ENCODE assay signal across 13 cellular contexts in the genomic region with DNA sequence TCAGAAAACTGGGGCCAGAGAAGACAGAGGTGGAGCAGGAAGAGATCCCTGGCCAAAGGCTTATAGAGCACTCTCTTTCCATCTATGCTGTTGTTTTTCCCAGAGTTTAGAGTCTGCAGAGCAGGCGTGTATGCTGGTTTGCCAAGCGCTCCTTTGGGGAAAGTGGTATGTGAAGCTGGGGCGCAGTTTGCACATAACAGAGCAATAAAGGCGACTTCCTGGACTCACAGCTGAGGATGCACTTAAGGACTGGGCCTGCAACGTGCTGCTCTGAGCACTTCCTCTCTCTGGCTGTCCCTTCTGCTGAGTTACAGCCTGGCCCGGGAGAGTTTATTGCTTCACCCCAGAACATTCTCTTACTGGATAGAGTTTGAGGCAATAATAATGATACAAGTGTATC. TPM values are rescaled to one million over a fixed set of nuclear protein-coding genes. Genes with fewer than 3 reads are reported as not detected.
DNase-seq lines count a peak whose midpoint lies in the region; ATAC-seq and TF ChIP-seq lines count a peak whose summit lies in the region.
"Had no signal": no experiment of that assay in that cellular context is flagged by ENCODE, and none has a peak within 500 bp of the region (broad histone marks: within the 10 kb centered on the region; RNA-seq: fewer than 3 reads in every experiment).

No MANE protein-coding gene starts in this region.

- peak overlapping the region; percentile 46 for H3K9ac ChIP-seq in Loucy (ENCODE audit: low read depth, low read length, poor library complexity, severe bottlenecking)

- no peak for TF ChIP-seq CTCF in Loucy (conservative IDR thresholded peaks at IDR 0.05; ENCODE audit: low read length)
- TF ChIP-seq CTCF in tibial artery (IDR thresholded peaks at IDR 0.05) = no peak
- no peak for TF ChIP-seq CTCF in type B pancreatic cell (conservative IDR thresholded peaks at IDR 0.05)

- no peak overlapping the region for H3K4me3 Mint-ChIP-seq in activated naive CD8-positive, alpha-beta T cell treated with anti-CD3 and anti-CD28 coated beads, Interleukin-2, amount 50 U/mL, for 24 hours
- H3K4me3 Mint-ChIP-seq in type B pancreatic cell = no peak overlapping the region
- H3K4me3 Mint-ChIP-seq: activated B cell treated with CpG ODN at 0.5 μM for 24 hours; central memory CD8-positive, alpha-beta T cell had no signal

- H2AFZ ChIP-seq in Loucy (ENCODE audit: low read length) = peak overlapping the region; percentile 93

- H3K9me2 ChIP-seq in Loucy (replicated peaks; ENCODE audit: low read depth, low read length) = no peaks in the 10 kb centered on the region

- peaks cover 2% of the 10 kb centered on the region for H3K27me3 Mint-ChIP-seq in activated naive CD8-positive, alpha-beta T cell treated with anti-CD3 and anti-CD28 coated beads, Interleukin-2, amount 50 U/mL, for 24 hours
- H3K27me3 Mint-ChIP-seq in type B pancreatic cell = no peaks in the 10 kb centered on the region
- H3K27me3 Mint-ChIP-seq: activated B cell treated with CpG ODN at 0.5 μM for 24 hours; central memory CD8-positive, alpha-beta T cell had no signal

- no peaks in the 10 kb centered on the region for H4K20me1 ChIP-seq in Loucy (ENCODE audit: insufficient read depth, low read length, poor library complexity, severe bottlenecking)

- no peaks in the 10 kb centered on the region for H3K79me2 ChIP-seq in Loucy (ENCODE audit: insufficient read depth, low read length)

- H3K4me1 Mint-ChIP-seq in activated naive CD8-positive, alpha-beta T cell treated with anti-CD3 and anti-CD28 coated beads, Interleukin-2, amount 50 U/mL, for 24 hours = no peaks in the 10 kb centered on the region
- peaks cover 4% of the 10 kb centered on the region for H3K4me1 Mint-ChIP-seq in type B pancreatic cell (ENCODE audit: unreplicated experiment)
- H3K4me1 Mint-ChIP-seq: central memory CD8-positive, alpha-beta T cell had no signal

- no peak for DNase-seq in activated naive CD8-positive, alpha-beta T cell treated with anti-CD3 and anti-CD28 coated beads, Interleukin-2, amount 50 U/mL, for 24 hours
- DNase-seq in left kidney (ENCODE audit: low read depth, low spot score) (peak; percentile 55), tibial artery (peak; percentile 86 to 91), DMS79 (lab: John Stamatoyannopoulos, UW) (no peak), type B pancreatic cell (ENCODE audit: extremely low spot score, unreplicated experiment) (no peak)
- no peak for DNase-seq in activated naive CD4-positive, alpha-beta T cell treated with anti-CD3 and anti-CD28 coated beads, Interleukin-2, amount 50 U/mL, for 16 hours
- DNase-seq: activated B cell treated with CpG ODN at 0.5 μM for 24 hours, H7, NCI-H526 treated with DMSO at 0.1 percent for 48 hours, trophoblast cell had no signal

- peaks cover 6% of the 10 kb centered on the region; the same call in 1 of the 2 replicates for H3K9me3 ChIP-seq in Loucy (ENCODE audit: insufficient read depth, low read depth, low read length)
- no peaks in the 10 kb centered on the region for H3K9me3 ChIP-seq in tibial artery

- H3K36me3 Mint-ChIP-seq in activated naive CD8-positive, alpha-beta T cell treated with anti-CD3 and anti-CD28 coated beads, Interleukin-2, amount 50 U/mL, for 24 hours (ENCODE audit: low read depth) = peaks cover 7% of the 10 kb centered on the region
- H3K36me3 Mint-ChIP-seq in type B pancreatic cell = no peaks in the 10 kb centered on the region

- 0 out of 2 replicates have a peak, but pooled peaks cover 2% of the 10 kb centered on the region for H3F3A ChIP-seq in Loucy (ENCODE audit: low read depth)

- peak overlapping the region; percentile 64 to 80 for H3K27ac ChIP-seq in tibial artery

- peak overlapping the region; percentile 37 for H3K4me3 ChIP-seq in Loucy (ENCODE audit: low read length, poor library complexity, severe bottlenecking)
- H3K4me3 ChIP-seq in tibial artery = no peak overlapping the region

- H3K4me1 ChIP-seq in Loucy (ENCODE audit: insufficient read depth, low read length, poor library complexity, severe bottlenecking) (peaks cover 16% of the 10 kb centered on the region), tibial artery (peaks cover 0 to 36% (median 31%) of the 10 kb centered on the region in 4 donors)

- intact Hi-C loops in tibial artery (cut with DNase I; ENCODE audit: low total_unique reads) = no loop called here

- H3K9me3 Mint-ChIP-seq in activated naive CD8-positive, alpha-beta T cell treated with anti-CD3 and anti-CD28 coated beads, Interleukin-2, amount 50 U/mL, for 24 hours = peaks cover 10% of the 10 kb centered on the region
- peaks cover 5% of the 10 kb centered on the region for H3K9me3 Mint-ChIP-seq in type B pancreatic cell

- ATAC-seq in activated naive CD8-positive, alpha-beta T cell treated with anti-CD3 and anti-CD28 coated beads, Interleukin-2, amount 50 U/mL, for 24 hours = no peak
- ATAC-seq in HG03139 (IDR thresholded peaks at IDR 0.05; ENCODE audit: unreplicated experiment) = no peak

- peak overlapping the region; percentile 25 for H3K27ac Mint-ChIP-seq in activated naive CD8-positive, alpha-beta T cell treated with anti-CD3 and anti-CD28 coated beads, Interleukin-2, amount 50 U/mL, for 24 hours
- no peak overlapping the region for H3K27ac Mint-ChIP-seq in type B pancreatic cell
- H3K27ac Mint-ChIP-seq: activated B cell treated with CpG ODN at 0.5 μM for 24 hours had no signal

- H3K4me2 ChIP-seq in Loucy (ENCODE audit: low read depth, low read length, poor library complexity, severe bottlenecking) = peak overlapping the region; percentile 56

- H3K27me3 ChIP-seq in Loucy (ENCODE audit: insufficient read depth, low read length, poor library complexity, severe bottlenecking) = no peaks in the 10 kb centered on the region
- no peaks in the 10 kb centered on the region for H3K27me3 ChIP-seq in tibial artery

- no peaks in the 10 kb centered on the region for H3K36me3 ChIP-seq in Loucy (ENCODE audit: insufficient read depth, low read length)
- no peaks in the 10 kb centered on the region for H3K36me3 ChIP-seq in tibial artery

RNA-seq across cellular contexts. Expression of gene THAP12, which starts 41.7 kb away (rescaled TPM):
- 34.8 and 52.8 TPM in 2 replicates for total RNA-seq in type B pancreatic cell (ENCODE audit: low replicate concordance)

RNA-seq across cellular contexts. Expression of gene GVQW3, which starts 41.9 kb away (rescaled TPM):
- 3.9 and 9.9 TPM in 2 replicates for total RNA-seq in type B pancreatic cell (ENCODE audit: low replicate concordance)

Comparison
In these comparisons a context has a peak if more than half of its experiments do, and no peak if none do; other contexts are left out.
1. DNase-seq: peak in left kidney (single experiment) and tibial artery (2 of 2); none in activated naive CD8-positive, alpha-beta T cell treated with anti-CD3 and anti-CD28 coated beads, Interleukin-2, amount 50 U/mL, for 24 hours (single experiment), DMS79 (single experiment), type B pancreatic cell (single experiment) and activated naive CD4-positive, alpha-beta T cell treated with anti-CD3 and anti-CD28 coated beads, Interleukin-2, amount 50 U/mL, for 16 hours (single experiment).